12 cellular contexts compared by ENCODE assay signal in the genomic region with DNA sequence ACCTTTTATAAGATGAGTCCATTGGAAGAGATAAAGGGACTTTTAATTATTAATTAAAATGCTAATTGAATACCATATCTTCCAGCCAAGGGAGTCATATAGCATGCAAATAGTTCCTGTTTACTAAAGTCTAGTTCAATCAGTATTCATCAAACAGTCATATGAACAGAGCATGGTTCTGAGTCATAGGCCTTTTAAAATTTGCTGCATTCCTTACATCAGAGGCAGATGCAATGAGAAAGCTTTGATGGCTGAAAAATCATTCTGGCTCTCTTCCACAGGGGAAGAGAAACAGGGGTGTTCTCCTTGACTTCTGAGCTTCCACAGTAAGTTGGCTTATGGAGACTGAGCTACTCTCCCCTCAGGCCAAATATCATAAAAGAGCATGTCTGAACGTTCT. TPM values are rescaled to one million over a fixed set of nuclear protein-coding genes. Genes with fewer than 3 reads are reported as not detected.
DNase-seq lines count a peak whose midpoint lies in the region; ATAC-seq and TF ChIP-seq lines count a peak whose summit lies in the region.
"Had no signal": no experiment of that assay in that cellular context is flagged by ENCODE, and none has a peak within 500 bp of the region (broad histone marks: within the 10 kb centered on the region; RNA-seq: fewer than 3 reads in every experiment).

No MANE protein-coding gene starts in this region.

- no peak overlapping the region for H3K9ac ChIP-seq in HUES6 (ENCODE audit: low read length)

- no peaks in the 10 kb centered on the region for H3K27me3 Mint-ChIP-seq in mesothelial cell of epicardium (ENCODE audit: low read depth)

- H3K36me3 ChIP-seq in HUES6 (ENCODE audit: control insufficient read depth, insufficient read depth, low read length) (no peaks in the 10 kb centered on the region; the same call in 1 of the 2 replicates), brain microvascular endothelial cell (replicated peaks) (no peaks in the 10 kb centered on the region)

- DNase-seq in AG20443 (ENCODE audit: low spot score) (peak; percentile 74), brain microvascular endothelial cell (peak; percentile 64), mesothelial cell of epicardium (ENCODE audit: low spot score in 2 of 2, unreplicated experiment in 2 of 2) (no peak), NAMALWA (ENCODE audit: low spot score) (no peak)
- no peak for DNase-seq in activated naive CD4-positive, alpha-beta T cell treated with anti-CD3 and anti-CD28 coated beads, Interleukin-2, amount 50 U/mL, for 16 hours
- DNase-seq: DMS79 treated with DMSO at 0.1 percent for 48 hours; NCI-H2081 treated with DMSO at 0.1 percent for 48 hours; stimulated activated CD4-positive, alpha-beta T cell treated with anti-CD3 and anti-CD28 coated beads, Interleukin-4, amount 100 ng/mL, for 1 hour had no signal

- peak overlapping the region; percentile 5 for H3K27ac Mint-ChIP-seq in mesothelial cell of epicardium

- H3K27me3 ChIP-seq in HUES6 (ENCODE audit: control insufficient read depth, insufficient read depth, low read length), result no peaks in the 10 kb centered on the region
- H3K27me3 ChIP-seq in brain microvascular endothelial cell (replicated peaks), result no peaks in the 10 kb centered on the region
- H3K27me3 ChIP-seq: esophagus muscularis mucosa had no signal

- H3K4me3 Mint-ChIP-seq in mesothelial cell of epicardium, result no peak overlapping the region

- H3K9me3 Mint-ChIP-seq in mesothelial cell of epicardium, result peaks cover 31% of the 10 kb centered on the region

- H3K4me3 ChIP-seq in HUES6 (ENCODE audit: low read depth, low read length) (no peak overlapping the region), brain microvascular endothelial cell (ENCODE audit: low read depth, low read length) (no peak overlapping the region)
- H3K4me3 ChIP-seq: esophagus muscularis mucosa had no signal

- peaks cover 11% of the 10 kb centered on the region for H3K4me1 Mint-ChIP-seq in mesothelial cell of epicardium

- H3K27ac ChIP-seq in HUES6 (ENCODE audit: low read depth, low read length) (0 out of 2 replicates have a peak overlapping the region, but pooled peaks have one; percentile 56), brain microvascular endothelial cell (peak overlapping the region; percentile 42)
- H3K27ac ChIP-seq: esophagus muscularis mucosa had no signal

- TF ChIP-seq CTCF in brain microvascular endothelial cell (IDR thresholded peaks at IDR 0.05; ENCODE audit: low read depth, low read length, missing control alignments) (no peak), mesothelial cell of epicardium (IDR thresholded peaks at IDR 0.05; ENCODE audit: unreplicated experiment) (no peak)

- peaks cover 36% of the 10 kb centered on the region for H3K36me3 Mint-ChIP-seq in mesothelial cell of epicardium

- no peak for ATAC-seq in HG02571 (IDR thresholded peaks at IDR 0.05; ENCODE audit: unreplicated experiment)
- ATAC-seq in HG02970 (IDR thresholded peaks at IDR 0.05; ENCODE audit: low FRiP score, unreplicated experiment), result no peak

- H3K4me1 ChIP-seq in HUES6 (ENCODE audit: control insufficient read depth, insufficient read depth, low read length), result peaks cover 25% of the 10 kb centered on the region
- H3K4me1 ChIP-seq: esophagus muscularis mucosa had no signal

- no peaks in the 10 kb centered on the region for H3K9me3 ChIP-seq in HUES6 (ENCODE audit: control insufficient read depth, insufficient read depth, low read depth, low read length)

- in situ Hi-C loops in brain microvascular endothelial cell (cut with HindIII; ENCODE audit: low pct_ligation_motif_present, low sequenced_read_pairs), result no loop called here

RNA-seq across cellular contexts. Expression of gene ZCCHC9, which starts 32.6 kb away (rescaled TPM):
- total RNA-seq in mesothelial cell of epicardium, result 25.4 to 27.0 TPM (median 25.6 TPM) in 3 replicates

RNA-seq across cellular contexts. Expression of gene CKMT2, which starts 35.7 kb away (rescaled TPM):
- 2.3 to 2.6 TPM (median 2.6 TPM) in 3 replicates for total RNA-seq in mesothelial cell of epicardium

Comparison
In these comparisons a context has a peak if more than half of its experiments do, and no peak if none do; other contexts are left out.
1. DNase-seq: peak in AG20443 (single experiment) and brain microvascular endothelial cell (single experiment); none in mesothelial cell of epicardium (0 of 2), activated naive CD4-positive, alpha-beta T cell treated with anti-CD3 and anti-CD28 coated beads, Interleukin-2, amount 50 U/mL, for 16 hours (single experiment) and NAMALWA (single experiment).